Comparison of ENCODE assay signal across 13 cellular contexts in genomic region chrX:56798866-56799864, GRCh38.
A peak's percentile ranks its signal among the peaks of the same experiment; 100 is the strongest.
DNase-seq lines count a peak whose midpoint lies in the region; ATAC-seq and TF ChIP-seq lines count a peak whose summit lies in the region.
"Had no signal": no experiment of that assay in that cellular context is flagged by ENCODE, and none has a peak within 500 bp of the region (broad histone marks: within the 10 kb centered on the region; RNA-seq: fewer than 3 reads in every experiment).

No MANE protein-coding gene starts in this region.

- H3K4me1 Mint-ChIP-seq in activated T-cell treated with anti-CD3 and anti-CD28 coated beads, Interleukin-2, amount 50 U/mL, for 24 hours (ENCODE audit: low read depth), result peaks cover 55% of the 10 kb centered on the region
- peaks cover 50% of the 10 kb centered on the region for H3K4me1 Mint-ChIP-seq in activated T-cell treated with anti-CD3 and anti-CD28 coated beads, Interleukin-2, amount 50 U/mL, for 72 hours (ENCODE audit: low read depth)

- H3K4me3 ChIP-seq in WERI-Rb-1 (ENCODE audit: low read depth, low read length) (peak overlapping the region; percentile 16), gastroesophageal sphincter (no peak overlapping the region), stomach (no peak overlapping the region), hepatocyte (no peak overlapping the region)
- H3K4me3 ChIP-seq: suprapubic skin had no signal

- TF ChIP-seq POLR2A in gastroesophageal sphincter (IDR thresholded peaks at IDR 0.05), result no peak
- no peak for TF ChIP-seq POLR2A in stomach (IDR thresholded peaks at IDR 0.05)

- peak; percentile 37; the same call in 1 of the 2 replicates for TF ChIP-seq CTCF in WERI-Rb-1 (IDR thresholded peaks at IDR 0.05; ENCODE audit: low read depth, low read length)
- TF ChIP-seq CTCF in gastroesophageal sphincter (IDR thresholded peaks at IDR 0.05), result peak in 1 of 4 experiments; percentile 55
- TF ChIP-seq CTCF in stomach (IDR thresholded peaks at IDR 0.05), result peak in 1 of 7 experiments; percentile 9
- no peak for TF ChIP-seq CTCF in hepatocyte (IDR thresholded peaks at IDR 0.05; ENCODE audit: poor library complexity)

- no peaks in the 10 kb centered on the region for H3K9me3 ChIP-seq in WERI-Rb-1 (ENCODE audit: severe bottlenecking)
- H3K9me3 ChIP-seq in gastroesophageal sphincter, result no peaks in the 10 kb centered on the region
- no peaks in the 10 kb centered on the region for H3K9me3 ChIP-seq in stomach
- H3K9me3 ChIP-seq in hepatocyte (ENCODE audit: low read depth), result no peaks in the 10 kb centered on the region
- H3K9me3 ChIP-seq: suprapubic skin had no signal

- H3K27me3 Mint-ChIP-seq in activated T-cell treated with anti-CD3 and anti-CD28 coated beads, Interleukin-2, amount 50 U/mL, for 24 hours, result peaks cover 3% of the 10 kb centered on the region
- no peaks in the 10 kb centered on the region for H3K27me3 Mint-ChIP-seq in activated T-cell treated with anti-CD3 and anti-CD28 coated beads, Interleukin-2, amount 50 U/mL, for 72 hours (ENCODE audit: low read depth)

- no peak overlapping the region for H2AFZ ChIP-seq in hepatocyte

- DNase-seq in activated T-cell treated with anti-CD3 and anti-CD28 coated beads, Interleukin-2, amount 50 U/mL, for 24 hours, result peak; percentile 34
- no peak for DNase-seq in activated T-cell treated with anti-CD3 and anti-CD28 coated beads, Interleukin-2, amount 50 U/mL, for 72 hours
- peak; percentile 78 for DNase-seq in WERI-Rb-1
- DNase-seq in stomach, result peak; percentile 31
- no peak for DNase-seq in NCI-H1048 (lab: John Stamatoyannopoulos, UW)
- DNase-seq in hepatocyte (ENCODE audit: low spot score), result no peak
- DNase-seq: amniotic stem cell, HCEC 1CT, NCI-H446, T-helper 9 cell had no signal

- TF ChIP-seq EP300 in gastroesophageal sphincter (IDR thresholded peaks at IDR 0.05) (no peak), stomach (IDR thresholded peaks at IDR 0.05) (no peak)

- 33 to 50% methylated on average over 1 of the region's 13 CpGs for WGBS in gastroesophageal sphincter (ENCODE audit: low coverage in 1 of 2), 2 donors
- 69 to 91% (median 86%) methylated on average over 6 to 13 of the region's 13 CpGs for WGBS in stomach, 5 donors
- WGBS in hepatocyte (ENCODE audit: low lambda C conversion rate, missing lambda C conversion rate), result 91% methylated on average over 13 of the region's 13 CpGs

- peaks cover 11% of the 10 kb centered on the region for H3K36me3 Mint-ChIP-seq in activated T-cell treated with anti-CD3 and anti-CD28 coated beads, Interleukin-2, amount 50 U/mL, for 24 hours (ENCODE audit: low read depth)
- H3K36me3 Mint-ChIP-seq in activated T-cell treated with anti-CD3 and anti-CD28 coated beads, Interleukin-2, amount 50 U/mL, for 72 hours (ENCODE audit: insufficient read depth in 2 of 2), result peaks cover 0 to 2% of the 10 kb centered on the region in 2 donors

- H3K79me2 ChIP-seq in hepatocyte, result no peaks in the 10 kb centered on the region

- no peaks in the 10 kb centered on the region for H4K20me1 ChIP-seq in hepatocyte (ENCODE audit: insufficient read depth, poor library complexity, severe bottlenecking)

- intact Hi-C loops in stomach (cut with DNase I; ENCODE audit: low total_unique reads), result no loop called here

- peak overlapping the region; percentile 20 for H3K27ac Mint-ChIP-seq in activated T-cell treated with anti-CD3 and anti-CD28 coated beads, Interleukin-2, amount 50 U/mL, for 24 hours
- no peak overlapping the region for H3K27ac Mint-ChIP-seq in activated T-cell treated with anti-CD3 and anti-CD28 coated beads, Interleukin-2, amount 50 U/mL, for 72 hours

- H3K36me3 ChIP-seq in WERI-Rb-1 (no peaks in the 10 kb centered on the region), gastroesophageal sphincter (no peaks in the 10 kb centered on the region), stomach (peaks cover 0 to 8% (median 4%) of the 10 kb centered on the region in 4 donors), hepatocyte (replicated peaks; ENCODE audit: insufficient read depth, low read depth) (no peaks in the 10 kb centered on the region)
- H3K36me3 ChIP-seq: suprapubic skin had no signal

- H3K9me3 Mint-ChIP-seq in activated T-cell treated with anti-CD3 and anti-CD28 coated beads, Interleukin-2, amount 50 U/mL, for 24 hours, result no peaks in the 10 kb centered on the region
- H3K9me3 Mint-ChIP-seq in activated T-cell treated with anti-CD3 and anti-CD28 coated beads, Interleukin-2, amount 50 U/mL, for 72 hours, result no peaks in the 10 kb centered on the region

- no peaks in the 10 kb centered on the region for H3K9me2 ChIP-seq in hepatocyte (replicated peaks; ENCODE audit: insufficient read depth)

- peaks cover 0 to 9% (median 4%) of the 10 kb centered on the region in 3 donors for H3K4me1 ChIP-seq in gastroesophageal sphincter
- peaks cover 0 to 40% (median 11%) of the 10 kb centered on the region in 4 donors for H3K4me1 ChIP-seq in stomach
- no peaks in the 10 kb centered on the region for H3K4me1 ChIP-seq in hepatocyte (ENCODE audit: insufficient read depth)

- H3K27ac ChIP-seq in WERI-Rb-1 (peak overlapping the region; percentile 48), gastroesophageal sphincter (no peak overlapping the region), stomach (no peak overlapping the region), hepatocyte (no peak overlapping the region)
- H3K27ac ChIP-seq: suprapubic skin had no signal

- H3K4me3 Mint-ChIP-seq in activated T-cell treated with anti-CD3 and anti-CD28 coated beads, Interleukin-2, amount 50 U/mL, for 24 hours, result no peak overlapping the region
- H3K4me3 Mint-ChIP-seq in activated T-cell treated with anti-CD3 and anti-CD28 coated beads, Interleukin-2, amount 50 U/mL, for 72 hours, result no peak overlapping the region

- no peak overlapping the region for H3K4me2 ChIP-seq in hepatocyte

- no peak for ATAC-seq in activated T-cell treated with anti-CD3 and anti-CD28 coated beads, Interleukin-2, amount 50 U/mL, for 72 hours (replicated peaks in 1 of 2)
- ATAC-seq in gastroesophageal sphincter (peak; percentile 54), HG02678 (IDR thresholded peaks at IDR 0.05; ENCODE audit: unreplicated experiment) (no peak)

- no peaks in the 10 kb centered on the region for H3K27me3 ChIP-seq in WERI-Rb-1 (ENCODE audit: insufficient read depth, low read depth, severe bottlenecking)
- H3K27me3 ChIP-seq in gastroesophageal sphincter, result no peaks in the 10 kb centered on the region
- no peaks in the 10 kb centered on the region for H3K27me3 ChIP-seq in stomach
- H3K27me3 ChIP-seq in hepatocyte, result no peaks in the 10 kb centered on the region
- H3K27me3 ChIP-seq: suprapubic skin had no signal

Comparison
In these comparisons a context has a peak if more than half of its experiments do, and no peak if none do; other contexts are left out.
1. DNase-seq: peak in activated T-cell treated with anti-CD3 and anti-CD28 coated beads, Interleukin-2, amount 50 U/mL, for 24 hours (single experiment), WERI-Rb-1 (single experiment) and stomach (single experiment); none in activated T-cell treated with anti-CD3 and anti-CD28 coated beads, Interleukin-2, amount 50 U/mL, for 72 hours (0 of 2), NCI-H1048 (single experiment) and hepatocyte (single experiment).